8 cellular contexts compared by ENCODE assay signal in the genomic region with DNA sequence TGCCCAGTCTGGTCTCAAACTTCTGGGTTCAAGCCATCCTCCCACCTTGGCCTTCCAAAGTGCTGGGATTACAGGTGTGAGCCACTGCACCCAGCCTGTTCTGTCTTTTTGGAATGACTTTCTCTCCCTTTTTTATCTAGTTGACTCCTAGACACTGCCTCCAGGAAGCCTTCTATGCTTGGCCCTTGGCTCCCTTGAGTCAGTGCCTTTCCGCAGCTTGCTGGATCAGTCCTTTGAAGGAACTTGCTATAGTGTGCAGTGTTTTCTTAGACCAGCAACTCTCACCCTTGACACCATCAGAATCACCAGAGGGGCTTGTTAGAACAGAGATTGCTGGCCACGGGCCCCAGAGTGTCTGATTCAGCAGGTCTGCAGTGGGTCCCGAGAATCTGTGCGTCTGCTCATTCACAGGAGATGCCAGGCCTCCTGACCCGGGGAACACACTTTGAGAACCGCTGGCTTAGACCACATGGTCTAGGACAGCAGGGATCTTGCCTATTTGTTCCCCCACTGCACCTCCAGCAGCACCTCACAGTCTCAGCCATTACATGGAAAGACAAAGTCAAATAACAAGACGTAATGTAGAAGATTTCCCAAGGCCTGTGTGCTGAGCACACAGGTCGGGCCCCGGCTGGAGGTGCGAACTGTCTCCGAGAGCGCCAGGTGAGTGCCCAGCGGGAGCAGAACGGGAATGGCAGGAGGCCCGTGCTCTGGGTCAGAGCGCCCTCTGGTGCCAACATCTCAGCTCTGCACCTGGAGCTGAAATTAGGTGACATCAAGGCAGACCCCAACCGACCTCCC. TPM values are rescaled to one million over a fixed set of nuclear protein-coding genes. Genes with fewer than 3 reads are reported as not detected.
DNase-seq lines count a peak whose midpoint lies in the region; ATAC-seq, FAIRE-seq and TF ChIP-seq lines count a peak whose summit lies in the region.

No MANE protein-coding gene starts in this region.

- FAIRE-seq in A549 (lab: Jason Lieb, UNC): no peak

- peak; percentile 87 for TF ChIP-seq CTCF in A549 (IDR thresholded peaks at IDR 0.05)
- TF ChIP-seq CTCF in GM13976 (IDR thresholded peaks at IDR 0.05; ENCODE audit: borderline replicate concordance, control extremely low read depth, extremely low read depth, insufficient read depth, missing control alignments): peak; percentile 95
- TF ChIP-seq CTCF in coronary artery (IDR thresholded peaks at IDR 0.05): peak; percentile 92
- TF ChIP-seq CTCF in lung (IDR thresholded peaks at IDR 0.05; ENCODE audit: control extremely low read depth, extremely low read depth): peak; percentile 95

- H3K27me3 ChIP-seq in lung (ENCODE audit: control insufficient read depth, insufficient read depth): no peaks in the 10 kb centered on the region

- peak overlapping the region; percentile 41; the same call in 2 of the 3 replicates for H3K4me2 ChIP-seq in A549

- in situ Hi-C loops in GM13976 (cut with MboI; ENCODE audit: low sequenced_read_pairs, unreplicated experiment): loop anchor here (10.0 kb wide), 2 partner anchors 97 to 177 kb away; no protein-coding TSS in a partner anchor

- TF ChIP-seq POLR2A in A549 (IDR thresholded peaks at IDR 0.05; ENCODE audit: low read length): no peak

- H3K4me3 ChIP-seq in A549: no peak overlapping the region
- no peak overlapping the region for H3K4me3 ChIP-seq in coronary artery
- H3K4me3 ChIP-seq in lung: no peak overlapping the region

- DNase-seq in A549 (ENCODE audit: low read depth in 1 of 2, low spot score in 1 of 2): peak; percentile 53 to 67
- DNase-seq in GM13976 (ENCODE audit: low spot score): peak; percentile 83
- DNase-seq in NCI-H2196 (lab: John Stamatoyannopoulos, UW; ENCODE audit: unreplicated experiment): peak; percentile 85
- DNase-seq in activated CD4-positive, alpha-beta T cell treated with anti-CD3 and anti-CD28 coated beads for 48 hours: peak; percentile 69
- DNase-seq in coronary artery (ENCODE audit: low spot score): peak; percentile 79
- peak; percentile 77 for DNase-seq in lung (ENCODE audit: low spot score)
- peak; percentile 15 for DNase-seq in stimulated activated CD8-positive, alpha-beta memory T cell treated with anti-CD3 and anti-CD28 coated beads, Interleukin-15, amount 100 ng/mL, for 1 hour (ENCODE audit: low read depth)

- 29% methylated on average over 12 of the region's 17 CpGs for WGBS in A549 (ENCODE audit: missing lambda C conversion rate)
- WGBS in lung, 2 donors: 27% methylated on average over 17 of the region's 17 CpGs

- H3K9me3 ChIP-seq in A549: no peaks in the 10 kb centered on the region
- H3K9me3 ChIP-seq in lung (ENCODE audit: control insufficient read depth in 2 of 2, insufficient read depth in 1 of 2, low read length in 1 of 2): no peaks in the 10 kb centered on the region

- CTCF ChIA-PET in A549 (lab: Yijun Ruan, JAX): interaction anchor here (0.5 to 22.4 kb wide), 41 partner anchors 9 to 360 kb away, joined by 3 to 602 read pairs (median 4); a partner anchor contains a TSS

- peaks cover 34% of the 10 kb centered on the region for H3K4me1 ChIP-seq in A549
- no peaks in the 10 kb centered on the region for H3K4me1 ChIP-seq in lung (ENCODE audit: control insufficient read depth in 2 of 2, insufficient read depth in 2 of 2, low read length in 2 of 2)

- TF ChIP-seq RAD21 in A549 (conservative IDR thresholded peaks at IDR 0.05 in 1 of 2, IDR thresholded peaks at IDR 0.05 in 1 of 2): peak; percentile 95 to 98

- H3K36me3 ChIP-seq in lung (ENCODE audit: control insufficient read depth in 2 of 2, insufficient read depth in 2 of 2, low read length in 2 of 2): no peaks in the 10 kb centered on the region

- POLR2A ChIA-PET in A549 (lab: Yijun Ruan, JAX): interaction anchor here (1.6 to 8.9 kb wide), 2 partner anchors 28 to 90 kb away, joined by 12 to 128 read pairs; a partner anchor contains a TSS

- ATAC-seq in A549 (peak; percentile 77 to 80; a peak in 5 of 6 replicates), lung (ENCODE audit: insufficient read depth, low FRiP score) (peak; percentile 76), GM18873 (IDR thresholded peaks at IDR 0.05; ENCODE audit: low FRiP score, unreplicated experiment) (no peak)

- H3K27ac ChIP-seq in A549 (peak overlapping the region; percentile 77 to 87), coronary artery (no peak overlapping the region), lung (ENCODE audit: low read depth in 1 of 2, low read length in 1 of 2) (no peak overlapping the region)

- no peak for TF ChIP-seq EP300 in A549 (IDR thresholded peaks at IDR 0.05)

TF ChIP-seq in A549, 52 proteins besides CTCF, POLR2A, EP300 and RAD21:
- TF ChIP-seq JUN (IDR thresholded peaks at IDR 0.05) (0 out of 5 replicates have a peak, but pooled peaks of 1 of the 2 experiments have one; percentile 16), SMC3 (IDR thresholded peaks at IDR 0.05) (peak; percentile 96), CBX8 (IDR thresholded peaks at IDR 0.05) (no peak), NFE2L2 (conservative IDR thresholded peaks at IDR 0.05; ENCODE audit: low read length) (no peak), ZFP36 (IDR thresholded peaks at IDR 0.05; ENCODE audit: borderline replicate concordance, partially characterized antibody) (peak; percentile 63)
- TF ChIP-seq, protein P1, sequence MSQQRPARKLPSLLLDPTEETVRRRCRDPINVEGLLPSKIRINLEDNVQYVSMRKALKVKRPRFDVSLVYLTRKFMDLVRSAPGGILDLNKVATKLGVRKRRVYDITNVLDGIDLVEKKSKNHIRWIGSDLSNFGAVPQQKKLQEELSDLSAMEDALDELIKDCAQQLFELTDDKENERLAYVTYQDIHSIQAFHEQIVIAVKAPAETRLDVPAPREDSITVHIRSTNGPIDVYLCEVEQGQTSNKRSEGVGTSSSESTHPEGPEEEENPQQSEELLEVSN (IDR thresholded peaks at IDR 0.05; ENCODE audit: borderline replicate concordance, low read depth): peak; percentile 61; the same call in 1 of the 2 replicates
- TF ChIP-seq, protein P2, sequence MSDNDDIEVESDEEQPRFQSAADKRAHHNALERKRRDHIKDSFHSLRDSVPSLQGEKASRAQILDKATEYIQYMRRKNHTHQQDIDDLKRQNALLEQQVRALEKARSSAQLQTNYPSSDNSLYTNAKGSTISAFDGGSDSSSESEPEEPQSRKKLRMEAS (IDR thresholded peaks at IDR 0.05): peak; percentile 76
- TF ChIP-seq, protein P3, sequence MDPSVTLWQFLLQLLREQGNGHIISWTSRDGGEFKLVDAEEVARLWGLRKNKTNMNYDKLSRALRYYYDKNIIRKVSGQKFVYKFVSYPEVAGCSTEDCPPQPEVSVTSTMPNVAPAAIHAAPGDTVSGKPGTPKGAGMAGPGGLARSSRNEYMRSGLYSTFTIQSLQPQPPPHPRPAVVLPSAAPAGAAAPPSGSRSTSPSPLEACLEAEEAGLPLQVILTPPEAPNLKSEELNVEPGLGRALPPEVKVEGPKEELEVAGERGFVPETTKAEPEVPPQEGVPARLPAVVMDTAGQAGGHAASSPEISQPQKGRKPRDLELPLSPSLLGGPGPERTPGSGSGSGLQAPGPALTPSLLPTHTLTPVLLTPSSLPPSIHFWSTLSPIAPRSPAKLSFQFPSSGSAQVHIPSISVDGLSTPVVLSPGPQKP (IDR thresholded peaks at IDR 0.05; ENCODE audit: low read depth, low read length): no peak

RNA-seq across cellular contexts. Expression of a gene that starts 27.4 kb away (rescaled TPM):
- polyA plus RNA-seq in A549 (2011; rRNA removed): 145 and 181 TPM in 2 replicates
- 75.4 and 77.9 TPM in 2 replicates for polyA plus RNA-seq in A549 (2012; cell fraction: cytosol; rRNA removed)
- 113 and 172 TPM in 2 replicates for polyA plus RNA-seq in A549 (2012; cell fraction: nucleus; rRNA removed)
- polyA plus RNA-seq in A549 (2017; fragmentation: RNase III; extraction: RNeasy Plus Mini Kit Qiagen cat#74134 plus additional on column Dnase treatment): 159 to 169 TPM (median 159 TPM) in 3 replicates
- polyA minus RNA-seq in A549 (2011; rRNA and poly(A)+ RNA removed): 206 and 264 TPM in 2 replicates
- total RNA-seq in lung: 10 to 100 TPM; 16.3 to 26.0 TPM
- 10 to 100 TPM; 10.6 to 22.7 TPM for polyA plus RNA-seq in lung

Comparison
In these comparisons a context has a peak if more than half of its experiments do, and no peak if none do; other contexts are left out.
1. DNase-seq: peak in every context shown above with its lines; median percentile 85 in NCI-H2196; 83 in GM13976; 79 in coronary artery; 77 in lung; 69 in activated CD4-positive, alpha-beta T cell treated with anti-CD3 and anti-CD28 coated beads for 48 hours; 60 in A549; 15 in stimulated activated CD8-positive, alpha-beta memory T cell treated with anti-CD3 and anti-CD28 coated beads, Interleukin-15, amount 100 ng/mL, for 1 hour.
2. H3K27ac ChIP-seq: peak in A549 (2 of 2); none in coronary artery (0 of 2) and lung (0 of 2).
3. Peak in every context shown above with its lines, with median percentiles within 50 percentile points of each other: CTCF ChIP-seq.